In genomic region chr19:40777795-40778044, GRCh38 we compare ENCODE assay signal across 9 cellular contexts. TPM values are rescaled to one million over a fixed set of nuclear protein-coding genes. Genes with fewer than 3 reads are reported as not detected.
DNase-seq lines count a peak whose midpoint lies in the region; ATAC-seq and TF ChIP-seq lines count a peak whose summit lies in the region.
"Had no signal": no experiment of that assay in that cellular context is flagged by ENCODE, and none has a peak within 500 bp of the region (broad histone marks: within the 10 kb centered on the region; RNA-seq: fewer than 3 reads in every experiment).

No MANE protein-coding gene starts in this region.

- H4K20me1 ChIP-seq in Karpas-422 (ENCODE audit: insufficient read depth, low read depth, low read length): no peaks in the 10 kb centered on the region

- no peak for ATAC-seq in natural killer cell treated with Interleukin-12 subunit alpha and Interleukin-12 subunit beta and Interleukin-15 and Interleukin-18, amount 100 ng/mL, for 72 hours

- H3K9me3 ChIP-seq in Karpas-422 (ENCODE audit: low read length): no peaks in the 10 kb centered on the region

- no peaks in the 10 kb centered on the region for H3K27me3 Mint-ChIP-seq in natural killer cell treated with Interleukin-12 subunit alpha and Interleukin-12 subunit beta and Interleukin-15 and Interleukin-18, amount 100 ng/mL, for 72 hours

- no peaks in the 10 kb centered on the region for H3K9me3 Mint-ChIP-seq in natural killer cell treated with Interleukin-12 subunit alpha and Interleukin-12 subunit beta and Interleukin-15 and Interleukin-18, amount 100 ng/mL, for 72 hours

- peak overlapping the region; percentile 89 for H3K4me3 Mint-ChIP-seq in natural killer cell treated with Interleukin-12 subunit alpha and Interleukin-12 subunit beta and Interleukin-15 and Interleukin-18, amount 100 ng/mL, for 72 hours

- peaks cover 11% of the 10 kb centered on the region; the same call in 1 of the 2 replicates for H3K79me2 ChIP-seq in Karpas-422 (ENCODE audit: low read length)

- no peaks in the 10 kb centered on the region for H3K9me2 ChIP-seq in Karpas-422 (replicated peaks; ENCODE audit: insufficient read depth, low read length)

- H2AFZ ChIP-seq in Karpas-422 (ENCODE audit: low read length): no peak overlapping the region

- peaks cover 55 to 66% of the 10 kb centered on the region in 2 donors for H3K4me1 Mint-ChIP-seq in natural killer cell treated with Interleukin-12 subunit alpha and Interleukin-12 subunit beta and Interleukin-15 and Interleukin-18, amount 100 ng/mL, for 72 hours (ENCODE audit: low read depth in 2 of 2)

- H3K36me3 Mint-ChIP-seq in natural killer cell treated with Interleukin-12 subunit alpha and Interleukin-12 subunit beta and Interleukin-15 and Interleukin-18, amount 100 ng/mL, for 72 hours: peaks cover 21% of the 10 kb centered on the region

- no peaks in the 10 kb centered on the region for H3K36me3 ChIP-seq in Karpas-422 (ENCODE audit: insufficient read depth, low read length)

- no peak for DNase-seq in Karpas-422
- no peak for DNase-seq in coronary artery (ENCODE audit: low spot score)
- no peak for DNase-seq in natural killer cell treated with Interleukin-12 subunit alpha and Interleukin-12 subunit beta and Interleukin-15 and Interleukin-18, amount 100 ng/mL, for 72 hours (ENCODE audit: low spot score)
- DNase-seq in COLO829 (ENCODE audit: low spot score): no peak
- no peak for DNase-seq in stimulated activated CD4-positive, alpha-beta T cell treated with anti-CD3 and anti-CD28 coated beads, Interleukin-4, amount 100 ng/mL, for 4 hours
- DNase-seq in putamen (ENCODE audit: low spot score): no peak
- no peak for DNase-seq in activated effector memory CD4-positive, alpha-beta T cell treated with anti-CD3 and anti-CD28 coated beads, Interleukin-2, amount 50 U/mL, for 16 hours

- H3K4me3 ChIP-seq in Karpas-422 (ENCODE audit: low read length) (peak overlapping the region; percentile 77), coronary artery (peak overlapping the region; percentile 96)

- peak overlapping the region; percentile 96 for H3K4me2 ChIP-seq in Karpas-422 (ENCODE audit: low read depth, low read length, poor library complexity, severe bottlenecking)

- H3K4me1 ChIP-seq in Karpas-422 (ENCODE audit: low read length): peaks cover 23% of the 10 kb centered on the region

- H3K27me3 ChIP-seq in Karpas-422 (ENCODE audit: low read length): no peaks in the 10 kb centered on the region

- peak overlapping the region; percentile 81 for H3K27ac ChIP-seq in C4-2B
- peak overlapping the region; percentile 100 for H3K27ac ChIP-seq in Karpas-422 (ENCODE audit: low read length)
- H3K27ac ChIP-seq in coronary artery: peak overlapping the region; percentile 81 to 100

- TF ChIP-seq CTCF in C4-2B (conservative IDR thresholded peaks at IDR 0.05): no peak
- TF ChIP-seq CTCF in coronary artery (IDR thresholded peaks at IDR 0.05): no peak

- H3K9ac ChIP-seq in Karpas-422 (ENCODE audit: low read length): peak overlapping the region; percentile 98

- H3K27ac Mint-ChIP-seq in natural killer cell treated with Interleukin-12 subunit alpha and Interleukin-12 subunit beta and Interleukin-15 and Interleukin-18, amount 100 ng/mL, for 72 hours: peak overlapping the region; percentile 77 to 99

RNA-seq across cellular contexts. Expression of gene RAB4B, which starts 0.3 kb away (rescaled TPM):
- total RNA-seq in Karpas-422 (2014; rRNA removed; shearing (Covaris generic); ENCODE audit: low replicate concordance): 12.5 and 32.9 TPM in 2 replicates
- 100 to 1,000 TPM in 1 of 2 donors, 10 to 100 TPM in 1; 83.3 to 128 TPM for total RNA-seq in natural killer cell treated with Interleukin-12 subunit alpha and Interleukin-12 subunit beta and Interleukin-15 and Interleukin-18, amount 100 ng/mL, for 72 hours

RNA-seq across cellular contexts. Expression of gene MIA, which starts 2.4 kb away (rescaled TPM):
- 0.40 TPM in 1 of 2 replicates, not detected in the other for total RNA-seq in Karpas-422 (2014; rRNA removed; shearing (Covaris generic); ENCODE audit: low replicate concordance)
- 1 to 10 TPM; 1.1 to 2.4 TPM for total RNA-seq in natural killer cell treated with Interleukin-12 subunit alpha and Interleukin-12 subunit beta and Interleukin-15 and Interleukin-18, amount 100 ng/mL, for 72 hours
- total RNA-seq: activated CD8-positive, alpha-beta memory T cell treated with anti-CD3 and anti-CD28 coated beads for 36 hours had no signal

RNA-seq across cellular contexts. Expression of gene EGLN2, which starts 21.3 kb away (rescaled TPM):
- 49.4 and 111 TPM in 2 replicates for total RNA-seq in Karpas-422 (2014; rRNA removed; shearing (Covaris generic); ENCODE audit: low replicate concordance)
- total RNA-seq in natural killer cell treated with Interleukin-12 subunit alpha and Interleukin-12 subunit beta and Interleukin-15 and Interleukin-18, amount 100 ng/mL, for 72 hours: 100 to 1,000 TPM; 119 to 136 TPM

RNA-seq across cellular contexts. Expression of gene SNRPA, which starts 26.7 kb away (rescaled TPM):
- total RNA-seq in Karpas-422 (2014; rRNA removed; shearing (Covaris generic); ENCODE audit: low replicate concordance): 136 and 173 TPM in 2 replicates
- total RNA-seq in natural killer cell treated with Interleukin-12 subunit alpha and Interleukin-12 subunit beta and Interleukin-15 and Interleukin-18, amount 100 ng/mL, for 72 hours: 100 to 1,000 TPM in 1 of 2 donors, 10 to 100 TPM in 1; 95.5 to 191 TPM

RNA-seq across cellular contexts. Expression of gene ACTMAP, which starts 27.4 kb away (rescaled TPM):
- 3.1 and 5.8 TPM in 2 replicates for total RNA-seq in Karpas-422 (2014; rRNA removed; shearing (Covaris generic); ENCODE audit: low replicate concordance)
- total RNA-seq in natural killer cell treated with Interleukin-12 subunit alpha and Interleukin-12 subunit beta and Interleukin-15 and Interleukin-18, amount 100 ng/mL, for 72 hours: 10 to 100 TPM; 10.9 to 16.6 TPM
